17 cellular contexts compared by ENCODE assay signal in genomic region chr14:82029038-82029437, GRCh38.
DNase-seq lines count a peak whose midpoint lies in the region; ATAC-seq and TF ChIP-seq lines count a peak whose summit lies in the region.
"Had no signal": no experiment of that assay in that cellular context is flagged by ENCODE, and none has a peak within 500 bp of the region (broad histone marks: within the 10 kb centered on the region; RNA-seq: fewer than 3 reads in every experiment).

No MANE protein-coding gene starts in this region.

- peak; percentile 8 for DNase-seq in GM10266 (ENCODE audit: extremely low spot score)
- peak; percentile 7 for DNase-seq in GM20000 (ENCODE audit: low spot score)
- DNase-seq in inferior parietal cortex (ENCODE audit: extremely low spot score): peak; percentile 42
- no peak for DNase-seq in NCI-H446 treated with DMSO at 0.1 percent for 48 hours (lab: John Stamatoyannopoulos, UW)
- DNase-seq in NCI-H748 treated with DMSO at 0.1 percent for 48 hours (lab: John Stamatoyannopoulos, UW): no peak
- no peak for DNase-seq in effector CD4-positive, alpha-beta T cell
- DNase-seq: DMS79, GM23248, KG1, NCI-H1048, NCI-H146, NCI-H2107, NCI-H774, PC-9 had no signal

- peak; percentile 67 for ATAC-seq in HG03025 (IDR thresholded peaks at IDR 0.05; ENCODE audit: low FRiP score, unreplicated experiment)
- ATAC-seq in GM21619 (IDR thresholded peaks at IDR 0.05; ENCODE audit: unreplicated experiment): no peak
- ATAC-seq: HCT116 had no signal

- TF ChIP-seq CTCF in GM10266 (IDR thresholded peaks at IDR 0.05; ENCODE audit: control insufficient read depth, insufficient read depth, low read depth, missing control alignments) (no peak), GM20000 (IDR thresholded peaks at IDR 0.05; ENCODE audit: extremely low read depth, missing control alignments) (no peak)

Comparison
In these comparisons a context has a peak if more than half of its experiments do, and no peak if none do; other contexts are left out.
1. DNase-seq: peak in GM10266 (single experiment), GM20000 (single experiment) and inferior parietal cortex (single experiment); none in NCI-H446 treated with DMSO at 0.1 percent for 48 hours (single experiment), NCI-H748 treated with DMSO at 0.1 percent for 48 hours (single experiment) and effector CD4-positive, alpha-beta T cell (single experiment).